ENCODE assay signal across 1 cellular context in the genomic region with DNA sequence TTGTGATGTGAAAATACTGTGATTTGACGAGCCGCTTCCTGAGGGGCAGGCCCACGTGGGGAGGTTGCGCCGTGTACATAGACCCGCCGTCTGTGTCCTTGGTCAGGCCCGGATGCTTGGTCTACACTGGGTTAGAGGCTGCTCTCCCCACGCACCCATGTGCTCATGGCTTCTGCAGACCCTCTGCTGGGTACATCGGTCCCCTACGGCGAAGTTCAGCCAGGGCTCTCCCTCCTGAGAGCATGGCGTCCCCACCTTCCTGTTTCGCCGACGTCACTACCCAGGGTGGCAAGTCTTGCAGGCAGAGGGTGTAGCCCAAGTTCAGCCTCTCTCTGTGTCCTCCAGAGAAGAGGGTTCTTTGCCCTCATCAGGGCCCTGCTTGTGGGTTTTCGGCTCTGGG.
TF ChIP-seq lines count a peak whose summit lies in the region.

No MANE protein-coding gene starts in this region.

TF ChIP-seq in H1, 55 proteins besides CTCF, POLR2A, EP300 and RAD21:
- TF ChIP-seq SIRT6 (IDR thresholded peaks at IDR 0.05; ENCODE audit: low read length) (no peak), JUN (IDR thresholded peaks at IDR 0.05; ENCODE audit: low read depth, low read length) (no peak), HDAC2 (IDR thresholded peaks at IDR 0.05; ENCODE audit: borderline replicate concordance in 1 of 2, low read depth in 2 of 2, low read length in 2 of 2) (no peak), SRF (IDR thresholded peaks at IDR 0.05; ENCODE audit: low read depth, low read length) (no peak), TAF1 (IDR thresholded peaks at IDR 0.05; ENCODE audit: low read depth, low read length) (no peak)
- TF ChIP-seq, protein P1, sequence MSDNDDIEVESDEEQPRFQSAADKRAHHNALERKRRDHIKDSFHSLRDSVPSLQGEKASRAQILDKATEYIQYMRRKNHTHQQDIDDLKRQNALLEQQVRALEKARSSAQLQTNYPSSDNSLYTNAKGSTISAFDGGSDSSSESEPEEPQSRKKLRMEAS (IDR thresholded peaks at IDR 0.05), result no peak
